Comparison of ENCODE assay signal across 32 cellular contexts in genomic region chr17:35912942-35913341, GRCh38. TPM values are rescaled to one million over a fixed set of nuclear protein-coding genes. Genes with fewer than 3 reads are reported as not detected.
DNase-seq lines count a peak whose midpoint lies in the region; ATAC-seq, FAIRE-seq and TF ChIP-seq lines count a peak whose summit lies in the region.
"Had no signal": no experiment of that assay in that cellular context is flagged by ENCODE, and none has a peak within 500 bp of the region (broad histone marks: within the 10 kb centered on the region; RNA-seq: fewer than 3 reads in every experiment).

No MANE protein-coding gene starts in this region.

- no peaks in the 10 kb centered on the region for H3K27me3 Mint-ChIP-seq in activated T-cell treated with anti-CD3 and anti-CD28 coated beads, Interleukin-2, amount 50 U/mL, for 72 hours (ENCODE audit: low read depth)
- no peaks in the 10 kb centered on the region for H3K27me3 Mint-ChIP-seq in endothelial cell (ENCODE audit: unreplicated experiment)
- H3K27me3 Mint-ChIP-seq in stimulated activated naive CD8-positive, alpha-beta T cell treated with anti-CD3 and anti-CD28 coated beads, Interleukin-15, amount 100 ng/mL, for 72 hours = no peaks in the 10 kb centered on the region
- H3K27me3 Mint-ChIP-seq: CD4-positive, CD25-positive, alpha-beta regulatory T cell had no signal

- peaks cover 0 to 2% of the 10 kb centered on the region in 2 donors for H3K4me1 ChIP-seq in small intestine (ENCODE audit: control insufficient read depth in 2 of 2, insufficient read depth in 1 of 2, low read depth in 1 of 2, low read length in 1 of 2)
- H3K4me1 ChIP-seq: BLaER1, SJCRH30 had no signal

- no peak for TF ChIP-seq CTCF in endothelial cell (IDR thresholded peaks at IDR 0.05; ENCODE audit: unreplicated experiment)
- no peak for TF ChIP-seq CTCF in dorsolateral prefrontal cortex (IDR thresholded peaks at IDR 0.05 in 54 of 56, conservative IDR thresholded peaks at IDR 0.05 in 2 of 56; ENCODE audit: low read depth in 1 of 56, partially characterized antibody in 56 of 56)

- no peaks in the 10 kb centered on the region for H3K36me3 ChIP-seq in small intestine (ENCODE audit: control insufficient read depth in 2 of 2, insufficient read depth in 2 of 2, low read length in 2 of 2)
- H3K36me3 ChIP-seq: BLaER1, SJCRH30 had no signal

- H3K27me3 ChIP-seq in small intestine (ENCODE audit: control insufficient read depth in 2 of 2, insufficient read depth in 2 of 2, low read length in 2 of 2) (no peaks in the 10 kb centered on the region), dorsolateral prefrontal cortex (peaks cover 0 to 4% (median 0%) of the 10 kb centered on the region in 45 donors)
- H3K27me3 ChIP-seq: BLaER1 had no signal

- peak; percentile 37 to 51 for ATAC-seq in activated T-cell treated with anti-CD3 and anti-CD28 coated beads, Interleukin-2, amount 50 U/mL, for 72 hours (replicated peaks in 1 of 2)
- ATAC-seq in stimulated activated naive CD8-positive, alpha-beta T cell treated with anti-CD3 and anti-CD28 coated beads, Interleukin-15, amount 100 ng/mL, for 72 hours = peak; percentile 42
- ATAC-seq: PC-3, Right ventricle myocardium inferior had no signal

- DNase-seq in activated T-cell treated with anti-CD3 and anti-CD28 coated beads, Interleukin-2, amount 50 U/mL, for 72 hours = no peak
- DNase-seq in activated T-cell treated with anti-CD3 and anti-CD28 coated beads, Interleukin-2, amount 50 U/mL, for 48 hours = no peak
- DNase-seq in endothelial cell (ENCODE audit: low spot score) = no peak
- DNase-seq in small intestine = peak; percentile 68
- DNase-seq in stimulated activated naive CD8-positive, alpha-beta T cell treated with anti-CD3 and anti-CD28 coated beads, Interleukin-15, amount 100 ng/mL, for 72 hours = no peak
- DNase-seq in activated gamma-delta T cell treated with Interleukin-2 at 50 U/mL for 16 hours = no peak
- no peak for DNase-seq in dorsolateral prefrontal cortex
- DNase-seq: CD4-positive, CD25-positive, alpha-beta regulatory T cell; COR-L47; DMS53; GM23248; H7; Kasumi-1; NCI-H1105; NCI-H1436 treated with DMSO at 0.1 percent for 48 hours; NCI-H187 treated with DMSO at 0.1 percent for 48 hours; NCI-H2171 treated with DMSO at 0.1 percent for 48 hours; NCI-H524; NCI-H748 treated with DMSO at 0.1 percent for 48 hours; NK-92 treated with Interleukin-12 subunit alpha and Interleukin-12 subunit beta, amount 100 ng/mL, for 24 hours; PC-3; SJCRH30 had no signal

- no peaks in the 10 kb centered on the region for H3K9me3 ChIP-seq in small intestine (ENCODE audit: control insufficient read depth, low read depth)
- H3K9me3 ChIP-seq: SJCRH30 had no signal

- FAIRE-seq in small intestine (lab: Jason Lieb, UNC) = no peak
- FAIRE-seq: A204.1, GM18507 had no signal

- H3K36me3 Mint-ChIP-seq in activated T-cell treated with anti-CD3 and anti-CD28 coated beads, Interleukin-2, amount 50 U/mL, for 72 hours (ENCODE audit: insufficient read depth in 2 of 2) = no peaks in the 10 kb centered on the region
- peaks cover 16% of the 10 kb centered on the region for H3K36me3 Mint-ChIP-seq in endothelial cell (ENCODE audit: low read depth, unreplicated experiment)
- H3K36me3 Mint-ChIP-seq: CD4-positive, CD25-positive, alpha-beta regulatory T cell had no signal

- H3K27ac ChIP-seq in small intestine (ENCODE audit: low read depth in 1 of 2, low read length in 1 of 2) = no peak overlapping the region
- H3K27ac ChIP-seq in dorsolateral prefrontal cortex = no peak overlapping the region
- H3K27ac ChIP-seq: BLaER1, GM23248, HL-60, SJCRH30 had no signal

- no peak overlapping the region for H3K4me3 Mint-ChIP-seq in activated T-cell treated with anti-CD3 and anti-CD28 coated beads, Interleukin-2, amount 50 U/mL, for 72 hours
- H3K4me3 Mint-ChIP-seq in endothelial cell (ENCODE audit: unreplicated experiment) = peak overlapping the region; percentile 12
- H3K4me3 Mint-ChIP-seq in stimulated activated naive CD8-positive, alpha-beta T cell treated with anti-CD3 and anti-CD28 coated beads, Interleukin-15, amount 100 ng/mL, for 72 hours = peak overlapping the region in 1 of 2 donors; percentile 2
- H3K4me3 Mint-ChIP-seq: CD4-positive, CD25-positive, alpha-beta regulatory T cell had no signal

- intact Hi-C loops in dorsolateral prefrontal cortex (cut with DNase I) = no loop called here

- H3K9me3 Mint-ChIP-seq in activated T-cell treated with anti-CD3 and anti-CD28 coated beads, Interleukin-2, amount 50 U/mL, for 72 hours = no peaks in the 10 kb centered on the region
- no peaks in the 10 kb centered on the region for H3K9me3 Mint-ChIP-seq in endothelial cell (ENCODE audit: unreplicated experiment)
- no peaks in the 10 kb centered on the region for H3K9me3 Mint-ChIP-seq in stimulated activated naive CD8-positive, alpha-beta T cell treated with anti-CD3 and anti-CD28 coated beads, Interleukin-15, amount 100 ng/mL, for 72 hours
- H3K9me3 Mint-ChIP-seq: CD4-positive, CD25-positive, alpha-beta regulatory T cell had no signal

- H3K27ac Mint-ChIP-seq in activated T-cell treated with anti-CD3 and anti-CD28 coated beads, Interleukin-2, amount 50 U/mL, for 72 hours = no peak overlapping the region
- peak overlapping the region; percentile 16 for H3K27ac Mint-ChIP-seq in endothelial cell (ENCODE audit: unreplicated experiment)
- no peak overlapping the region for H3K27ac Mint-ChIP-seq in stimulated activated naive CD8-positive, alpha-beta T cell treated with anti-CD3 and anti-CD28 coated beads, Interleukin-15, amount 100 ng/mL, for 72 hours
- H3K27ac Mint-ChIP-seq: CD4-positive, CD25-positive, alpha-beta regulatory T cell had no signal

- H3K4me3 ChIP-seq in small intestine (ENCODE audit: low read depth in 1 of 2, low read length in 2 of 2) (no peak overlapping the region), dorsolateral prefrontal cortex (no peak overlapping the region)
- H3K4me3 ChIP-seq: BLaER1, GM23248, SJCRH30 had no signal

- H3K4me1 Mint-ChIP-seq in activated T-cell treated with anti-CD3 and anti-CD28 coated beads, Interleukin-2, amount 50 U/mL, for 72 hours (ENCODE audit: low read depth) = no peaks in the 10 kb centered on the region
- H3K4me1 Mint-ChIP-seq in endothelial cell (ENCODE audit: unreplicated experiment) = peaks cover 15% of the 10 kb centered on the region
- H3K4me1 Mint-ChIP-seq in stimulated activated naive CD8-positive, alpha-beta T cell treated with anti-CD3 and anti-CD28 coated beads, Interleukin-15, amount 100 ng/mL, for 72 hours = peaks cover 61% of the 10 kb centered on the region
- H3K4me1 Mint-ChIP-seq: CD4-positive, CD25-positive, alpha-beta regulatory T cell had no signal

- 27 to 64% (median 30%) methylated on average over 2 of the region's 2 CpGs for WGBS in small intestine, 3 donors

RNA-seq across cellular contexts. Expression of gene RDM1, which starts 17.6 kb away (rescaled TPM):
- total RNA-seq in activated T-cell treated with anti-CD3 and anti-CD28 coated beads, Interleukin-2, amount 50 U/mL, for 72 hours = 1 to 10 TPM; 7.6 to 8.4 TPM
- total RNA-seq in endothelial cell (ENCODE audit: unreplicated experiment) = 0.67 TPM
- 1 to 10 TPM in 2 of 3 donors, not detected in 1; 1.9 to 4.5 TPM for polyA plus RNA-seq in small intestine
- 1 to 10 TPM in 26 of 120 experiments, under 1 TPM in 28, not detected in 66; 0.25 to 2.8 (median 0.89) TPM for total RNA-seq in dorsolateral prefrontal cortex
- total RNA-seq: CD4-positive, CD25-positive, alpha-beta regulatory T cell; GM23248; Right ventricle myocardium inferior; SJCRH30 had no signal
- polyA plus RNA-seq: AG04450, GM23248 had no signal

RNA-seq across cellular contexts. Expression of gene LYZL6, which starts 30.6 kb away (rescaled TPM):
- total RNA-seq in activated T-cell treated with anti-CD3 and anti-CD28 coated beads, Interleukin-2, amount 50 U/mL, for 72 hours = not detected
- total RNA-seq in endothelial cell (ENCODE audit: unreplicated experiment) (not detected), dorsolateral prefrontal cortex (not detected)
- not detected for polyA plus RNA-seq in small intestine
- total RNA-seq: CD4-positive, CD25-positive, alpha-beta regulatory T cell; Daoy; G401; GM23248; H7; M059J; PC-3; Right ventricle myocardium inferior; RPMI7951; SJCRH30 had no signal
- polyA plus RNA-seq: AG04450; CD4-positive, CD25-positive, alpha-beta regulatory T cell; GM23248 had no signal

RNA-seq across cellular contexts. Expression of gene CCL5, which starts 32.8 kb away (rescaled TPM):
- total RNA-seq in activated T-cell treated with anti-CD3 and anti-CD28 coated beads, Interleukin-2, amount 50 U/mL, for 72 hours = 100 to 1,000 TPM in 1 of 2 donors, 10 to 100 TPM in 1; 63.3 to 178 TPM
- total RNA-seq in endothelial cell (ENCODE audit: unreplicated experiment) = not detected
- polyA plus RNA-seq in small intestine = 10 to 100 TPM in 1 of 3 donors, 1 to 10 TPM in 2; 4.9 to 44.0 (median 7.7) TPM
- total RNA-seq in dorsolateral prefrontal cortex = 1 to 10 TPM in 28 of 120 experiments, under 1 TPM in 37, not detected in 55; 0.35 to 6.9 (median 0.90) TPM
- total RNA-seq: G401, GM23248, H7, PC-3, SJCRH30 had no signal
- polyA plus RNA-seq: AG04450, GM23248 had no signal

RNA-seq across cellular contexts. Expression of gene HEATR9, which starts 44.3 kb away (rescaled TPM):
- total RNA-seq in activated T-cell treated with anti-CD3 and anti-CD28 coated beads, Interleukin-2, amount 50 U/mL, for 72 hours = 1 to 10 TPM in 1 of 2 donors, under 1 TPM in 1; 0.46 to 1.8 TPM
- not detected for total RNA-seq in endothelial cell (ENCODE audit: unreplicated experiment)
- not detected for polyA plus RNA-seq in small intestine
- under 1 TPM in 1 of 120 experiments, not detected in 119; 0.26 TPM for total RNA-seq in dorsolateral prefrontal cortex
- total RNA-seq: CD4-positive, CD25-positive, alpha-beta regulatory T cell; Daoy; G401; GM23248; H7; M059J; PC-3; Right ventricle myocardium inferior; RPMI7951; SJCRH30 had no signal
- polyA plus RNA-seq: AG04450; CD4-positive, CD25-positive, alpha-beta regulatory T cell; GM23248 had no signal

Comparison
In these comparisons a context has a peak if more than half of its experiments do, and no peak if none do; other contexts are left out.
1. RNA of gene CCL5, which starts 32.8 kb away (total RNA-seq): 63.3 to 178 TPM in activated T-cell treated with anti-CD3 and anti-CD28 coated beads, Interleukin-2, amount 50 U/mL, for 72 hours; 0.35 to 6.9 TPM in dorsolateral prefrontal cortex and not detected in endothelial cell (single experiment); every median in the first group is over 4 times any median in the second.